In the genomic region with DNA sequence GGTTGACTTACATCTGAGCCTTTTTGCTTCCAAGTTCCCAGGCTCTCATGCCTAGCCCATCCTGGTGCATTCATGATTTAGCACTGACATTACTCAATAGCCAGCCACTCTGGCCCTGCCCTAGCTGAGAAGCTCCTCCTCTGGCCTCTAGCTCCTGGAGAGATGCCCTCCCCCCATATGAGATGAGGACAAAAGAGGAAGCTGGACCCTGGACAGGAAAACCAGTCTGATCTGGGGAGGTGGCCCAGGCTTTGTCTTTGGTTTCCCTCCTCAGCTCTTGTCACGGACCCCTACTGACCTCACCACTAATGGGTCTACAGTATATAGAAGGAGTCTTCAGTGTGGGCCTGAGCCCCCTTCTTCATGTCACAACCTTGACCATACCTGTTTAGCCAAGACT, we compare ENCODE assay signal across 9 cellular contexts. TPM values are rescaled to one million over a fixed set of nuclear protein-coding genes. Genes with fewer than 3 reads are reported as not detected.
DNase-seq lines count a peak whose midpoint lies in the region; ATAC-seq and TF ChIP-seq lines count a peak whose summit lies in the region.
"Had no signal": no experiment of that assay in that cellular context is flagged by ENCODE, and none has a peak within 500 bp of the region (broad histone marks: within the 10 kb centered on the region; RNA-seq: fewer than 3 reads in every experiment).

No MANE protein-coding gene starts in this region.

- H3K27ac ChIP-seq in CD4-positive, alpha-beta memory T cell (ENCODE audit: low read depth, low read length): peak overlapping the region; percentile 95
- H3K27ac ChIP-seq: RWPE1 had no signal

- peaks cover 0 to 3% of the 10 kb centered on the region in 2 donors for H3K27me3 Mint-ChIP-seq in CD4-positive, alpha-beta memory T cell
- no peaks in the 10 kb centered on the region for H3K27me3 Mint-ChIP-seq in chondrocyte (ENCODE audit: low read depth)
- no peaks in the 10 kb centered on the region for H3K27me3 Mint-ChIP-seq in natural killer cell (ENCODE audit: low read depth in 2 of 2)

- peaks cover 51 to 88% (median 66%) of the 10 kb centered on the region in 4 donors for H3K4me1 Mint-ChIP-seq in CD4-positive, alpha-beta memory T cell
- H3K4me1 Mint-ChIP-seq in chondrocyte (ENCODE audit: low read depth): peaks cover 43% of the 10 kb centered on the region
- peaks cover 62 to 76% of the 10 kb centered on the region in 2 donors for H3K4me1 Mint-ChIP-seq in natural killer cell

- H3K9me3 Mint-ChIP-seq in CD4-positive, alpha-beta memory T cell: peaks cover 0 to 4% (median 0%) of the 10 kb centered on the region in 8 donors
- no peaks in the 10 kb centered on the region for H3K9me3 Mint-ChIP-seq in chondrocyte (ENCODE audit: low read depth)
- no peaks in the 10 kb centered on the region for H3K9me3 Mint-ChIP-seq in natural killer cell

- peaks cover 73% of the 10 kb centered on the region for H3K4me1 ChIP-seq in CD4-positive, alpha-beta memory T cell (ENCODE audit: insufficient read depth, low read length)

- no peaks in the 10 kb centered on the region for H3K9me3 ChIP-seq in CD4-positive, alpha-beta memory T cell (ENCODE audit: control insufficient read depth in 1 of 2, low read length in 2 of 2)

- DNase-seq in CD4-positive, alpha-beta memory T cell: no peak
- DNase-seq in Kasumi-1 (lab: John Stamatoyannopoulos, UW) (peak; percentile 97), chondrocyte (ENCODE audit: low spot score) (no peak), natural killer cell (no peak), dedifferentiated amniotic fluid mesenchymal stem cell (ENCODE audit: extremely low spot score) (no peak), DMS114 treated with DMSO at 0.1 percent for 48 hours (lab: John Stamatoyannopoulos, UW; ENCODE audit: unreplicated experiment) (no peak), cerebellar cortex (ENCODE audit: low spot score) (no peak)

- no peak for TF ChIP-seq CTCF in chondrocyte (IDR thresholded peaks at IDR 0.05)
- TF ChIP-seq CTCF in natural killer cell (IDR thresholded peaks at IDR 0.05): no peak

- H3K4me3 ChIP-seq in CD4-positive, alpha-beta memory T cell (ENCODE audit: low read length in 2 of 2): peak overlapping the region; percentile 75 to 97

- CTCF ChIA-PET in CD4-positive, alpha-beta memory T cell (lab: Charles Lee; ENCODE audit: partially characterized antibody): interaction anchor here (1.1 to 25.8 kb wide), 6 partner anchors 7 to 228 kb away, joined by 6 to 934 read pairs (median 102); a partner anchor contains a TSS

- H3K27ac Mint-ChIP-seq in CD4-positive, alpha-beta memory T cell: peak overlapping the region; percentile 96 to 99 (median 98)
- peak overlapping the region; percentile 8 for H3K27ac Mint-ChIP-seq in chondrocyte (ENCODE audit: unreplicated experiment)
- peak overlapping the region; percentile 90 to 95 for H3K27ac Mint-ChIP-seq in natural killer cell

- POLR2A ChIA-PET in CD4-positive, alpha-beta memory T cell (lab: Charles Lee; ENCODE audit: partially characterized antibody): interaction anchor here (1.0 to 14.8 kb wide), 9 partner anchors 14 to 235 kb away, joined by 3 to 659 read pairs (median 42); a partner anchor contains a TSS

- no peaks in the 10 kb centered on the region for H3K27me3 ChIP-seq in CD4-positive, alpha-beta memory T cell (ENCODE audit: insufficient read depth, low read length)

- intact Hi-C loops in CD4-positive, alpha-beta memory T cell (cut with micrococcal nuclease): no loop called here
- intact Hi-C loops in natural killer cell (cut with micrococcal nuclease): loop anchor here (5.0 kb wide), 2 partner anchors 50 to 110 kb away; no protein-coding TSS in a partner anchor

- no peaks in the 10 kb centered on the region for H3K36me3 ChIP-seq in CD4-positive, alpha-beta memory T cell (ENCODE audit: insufficient read depth, low read length)

- H3K36me3 Mint-ChIP-seq in CD4-positive, alpha-beta memory T cell: peaks cover 21 to 57% of the 10 kb centered on the region in 2 donors
- H3K36me3 Mint-ChIP-seq in chondrocyte (ENCODE audit: low read depth) (peaks cover 3% of the 10 kb centered on the region), natural killer cell (no peaks in the 10 kb centered on the region)

- peak overlapping the region; percentile 89 to 95 (median 94) for H3K4me3 Mint-ChIP-seq in CD4-positive, alpha-beta memory T cell
- H3K4me3 Mint-ChIP-seq in chondrocyte (ENCODE audit: unreplicated experiment) (no peak overlapping the region), natural killer cell (peak overlapping the region; percentile 90)

- ATAC-seq in natural killer cell (no peak), GM19395 (IDR thresholded peaks at IDR 0.05; ENCODE audit: unreplicated experiment) (no peak)

RNA-seq across cellular contexts. Expression of a gene that starts 3.0 kb away (rescaled TPM):
- total RNA-seq in CD4-positive, alpha-beta memory T cell: 100 to 1,000 TPM in 1 of 2 experiments, 10 to 100 TPM in 1; 99.4 to 103 TPM
- 100 to 1,000 TPM; 124 to 228 TPM for polyA plus RNA-seq in CD4-positive, alpha-beta memory T cell
- total RNA-seq in chondrocyte (36.8 to 44.8 TPM (median 38.9 TPM) in 3 replicates), natural killer cell (100 to 1,000 TPM; 114 to 145 (median 137) TPM)

RNA-seq across cellular contexts. Expression of a gene that starts 17.7 kb away (rescaled TPM):
- total RNA-seq in CD4-positive, alpha-beta memory T cell: 10 to 100 TPM; 87.1 to 87.4 TPM
- 10 to 100 TPM; 27.7 to 43.8 TPM for polyA plus RNA-seq in CD4-positive, alpha-beta memory T cell
- total RNA-seq in chondrocyte (38.5 to 50.7 TPM (median 46.7 TPM) in 3 replicates), natural killer cell (100 to 1,000 TPM; 171 to 187 (median 175) TPM)

RNA-seq across cellular contexts. Expression of a gene that starts 29.4 kb away (rescaled TPM):
- 10 to 100 TPM; 18.4 to 20.7 TPM for total RNA-seq in CD4-positive, alpha-beta memory T cell
- 10 to 100 TPM; 16.2 to 18.6 TPM for polyA plus RNA-seq in CD4-positive, alpha-beta memory T cell
- total RNA-seq in chondrocyte (12.7 to 15.8 TPM (median 14.4 TPM) in 3 replicates), natural killer cell (10 to 100 TPM in 1 of 3 donors, 1 to 10 TPM in 2; 9.5 to 17.5 (median 9.8) TPM)

RNA-seq across cellular contexts. Expression of a gene that starts 40.4 kb away (rescaled TPM):
- total RNA-seq in CD4-positive, alpha-beta memory T cell: 100 to 1,000 TPM; 109 to 112 TPM
- 10 to 100 TPM; 31.9 to 51.8 TPM for polyA plus RNA-seq in CD4-positive, alpha-beta memory T cell
- total RNA-seq in chondrocyte (47.8 to 61.6 TPM (median 52.7 TPM) in 3 replicates), natural killer cell (100 to 1,000 TPM in 1 of 3 donors, 10 to 100 TPM in 2; 88.5 to 103 (median 92.8) TPM)

Comparison
In these comparisons a context has a peak if more than half of its experiments do, and no peak if none do; other contexts are left out.
1. DNase-seq: peak in Kasumi-1 (2 of 2); none in CD4-positive, alpha-beta memory T cell (0 of 5), chondrocyte (single experiment), natural killer cell (single experiment), dedifferentiated amniotic fluid mesenchymal stem cell (single experiment), DMS114 treated with DMSO at 0.1 percent for 48 hours (single experiment) and cerebellar cortex (single experiment).
2. H3K27ac Mint-ChIP-seq: peak in every context shown above with its lines; median percentile 98 in CD4-positive, alpha-beta memory T cell; 92 in natural killer cell; 8 in chondrocyte.